28 cellular contexts compared by ENCODE assay signal in the genomic region with DNA sequence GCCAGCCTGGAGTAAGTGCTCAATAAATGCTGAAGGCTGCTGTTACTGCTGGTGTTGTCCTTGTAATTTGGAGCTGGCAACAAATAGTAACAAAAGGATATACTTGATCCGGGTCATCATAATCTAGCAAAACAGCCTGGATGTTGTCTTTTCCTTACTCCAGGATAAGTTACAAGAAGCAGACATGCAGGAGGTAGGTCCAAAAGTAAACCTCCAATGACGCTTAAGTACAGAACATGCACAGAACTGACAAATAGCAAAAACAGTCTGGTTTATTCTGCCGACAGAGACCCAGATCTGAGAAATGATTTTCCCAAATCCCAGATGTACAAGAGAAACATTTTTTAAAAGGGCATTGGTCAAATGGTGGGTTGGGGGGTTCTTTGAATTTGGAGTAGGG.
"Had no signal": no experiment of that assay in that cellular context is flagged by ENCODE, and none has a peak within 500 bp of the region (broad histone marks: within the 10 kb centered on the region; RNA-seq: fewer than 3 reads in every experiment).

No MANE protein-coding gene starts in this region.

- H3K36me3 Mint-ChIP-seq: activated CD8-positive, alpha-beta memory T cell treated with anti-CD3 and anti-CD28 coated beads, Interleukin-2, amount 10 ng/mL, durations not matched to agents 7 days and 5 days; activated naive CD8-positive, alpha-beta T cell treated with anti-CD3 and anti-CD28 coated beads for 36 hours; brain; naive thymus-derived CD4-positive, alpha-beta T cell; T-cell had no signal

- H3K27me3 ChIP-seq: adrenal gland, ascending aorta, left lung, pancreas, spleen, transverse colon had no signal

- H3K36me3 ChIP-seq: adrenal gland, ascending aorta, left lung, lower lobe of right lung, pancreas, prostate gland, spleen, transverse colon had no signal

- FAIRE-seq: endothelial cell of umbilical vein, frontal cortex, pancreas, urothelium cell line had no signal

- H3K27me3 Mint-ChIP-seq: activated CD4-positive, alpha-beta T cell treated with anti-CD3 and anti-CD28 coated beads for 36 hours had no signal

- H3K4me3 Mint-ChIP-seq: activated CD4-positive, alpha-beta T cell treated with anti-CD3 and anti-CD28 coated beads for 36 hours; activated CD8-positive, alpha-beta memory T cell treated with anti-CD3 and anti-CD28 coated beads, Interleukin-2, amount 10 ng/mL, durations not matched to agents 7 days and 5 days; activated CD8-positive, alpha-beta T cell treated with anti-CD3 and anti-CD28 coated beads, Interleukin-2, amount 10 ng/mL, durations not matched to agents 7 days and 5 days; activated naive CD4-positive, alpha-beta T cell treated with anti-CD3 and anti-CD28 coated beads for 36 hours; activated naive CD8-positive, alpha-beta T cell treated with anti-CD3 and anti-CD28 coated beads for 36 hours; activated T-helper 1 cell treated with anti-CD3 and anti-CD28 coated beads, Interleukin-12 subunit alpha, Interleukin-12 subunit beta, Interleukin-2, Interleukin-4 antibody, amounts not matched to agents 30 ng/mL and 10 ng/mL and 1 ng/mL, durations not matched to agents 14 hours and 24 hours and 36 hours; brain; naive thymus-derived CD4-positive, alpha-beta T cell; T-cell; T-helper 2 cell treated with Interferon-gamma antibody and Interleukin-4, amounts not matched to agents 5 μg/mL and 100 μg/mL, for 36 hours had no signal

- H3K27ac Mint-ChIP-seq: activated CD4-positive, alpha-beta T cell treated with anti-CD3 and anti-CD28 coated beads for 36 hours; activated CD8-positive, alpha-beta memory T cell treated with anti-CD3 and anti-CD28 coated beads, Interleukin-2, amount 10 ng/mL, durations not matched to agents 7 days and 5 days; activated CD8-positive, alpha-beta T cell treated with anti-CD3 and anti-CD28 coated beads, Interleukin-2, amount 10 ng/mL, durations not matched to agents 7 days and 5 days; activated naive CD4-positive, alpha-beta T cell treated with anti-CD3 and anti-CD28 coated beads for 36 hours; activated naive CD8-positive, alpha-beta T cell treated with anti-CD3 and anti-CD28 coated beads for 36 hours; activated T-helper 1 cell treated with anti-CD3 and anti-CD28 coated beads, Interleukin-12 subunit alpha, Interleukin-12 subunit beta, Interleukin-2, Interleukin-4 antibody, amounts not matched to agents 30 ng/mL and 10 ng/mL and 1 ng/mL, durations not matched to agents 14 hours and 24 hours and 36 hours; naive thymus-derived CD4-positive, alpha-beta T cell; T-cell; T-helper 2 cell treated with Interferon-gamma antibody and Interleukin-4, amounts not matched to agents 5 μg/mL and 100 μg/mL, for 36 hours had no signal

- H3K9me3 Mint-ChIP-seq: activated naive CD4-positive, alpha-beta T cell treated with anti-CD3 and anti-CD28 coated beads for 36 hours; activated naive CD8-positive, alpha-beta T cell treated with anti-CD3 and anti-CD28 coated beads for 36 hours; activated T-helper 1 cell treated with anti-CD3 and anti-CD28 coated beads, Interleukin-12 subunit alpha, Interleukin-12 subunit beta, Interleukin-2, Interleukin-4 antibody, amounts not matched to agents 30 ng/mL and 10 ng/mL and 1 ng/mL, durations not matched to agents 14 hours and 24 hours and 36 hours; brain; naive thymus-derived CD4-positive, alpha-beta T cell; T-cell; T-helper 2 cell treated with Interferon-gamma antibody and Interleukin-4, amounts not matched to agents 5 μg/mL and 100 μg/mL, for 36 hours had no signal

- H3K27ac ChIP-seq: adrenal gland, ascending aorta, left lung, lower lobe of right lung, pancreas, prostate gland, spleen, testis had no signal

- DNase-seq: activated CD4-positive, alpha-beta T cell treated with anti-CD3 and anti-CD28 coated beads for 36 hours; activated CD4-positive, CD25-positive, alpha-beta regulatory T cell; activated CD8-positive, alpha-beta memory T cell treated with anti-CD3 and anti-CD28 coated beads, Interleukin-2, amount 10 ng/mL, durations not matched to agents 7 days and 5 days; activated CD8-positive, alpha-beta T cell treated with anti-CD3 and anti-CD28 coated beads, Interleukin-2, amount 10 ng/mL, durations not matched to agents 7 days and 5 days; activated effector memory CD4-positive, alpha-beta T cell treated with anti-CD3 and anti-CD28 coated beads, Interleukin-2, amount 50 U/mL, for 16 hours; activated naive CD4-positive, alpha-beta T cell treated with anti-CD3 and anti-CD28 coated beads for 36 hours; activated naive CD8-positive, alpha-beta T cell treated with anti-CD3 and anti-CD28 coated beads for 36 hours; activated T-cell treated with anti-CD3 and anti-CD28 coated beads for 4 hours; adrenal gland; kidney glomerular epithelial cell; left lung; lower lobe of right lung; naive thymus-derived CD4-positive, alpha-beta T cell; pancreas; spleen; stimulated activated naive CD4-positive, alpha-beta T cell; T-cell; testis; transverse colon had no signal

- ATAC-seq: activated CD4-positive, alpha-beta T cell treated with anti-CD3 and anti-CD28 coated beads for 36 hours; activated CD8-positive, alpha-beta memory T cell treated with anti-CD3 and anti-CD28 coated beads, Interleukin-2, amount 10 ng/mL, durations not matched to agents 7 days and 5 days; activated CD8-positive, alpha-beta T cell treated with anti-CD3 and anti-CD28 coated beads, Interleukin-2, amount 10 ng/mL, durations not matched to agents 7 days and 5 days; esophagus mucosa; left lung; lower lobe of right lung; naive thymus-derived CD4-positive, alpha-beta T cell; pancreas; T-cell had no signal

- H3K4me1 ChIP-seq: adrenal gland, left lung, lower lobe of right lung, prostate gland, spleen, testis had no signal

- H3K4me3 ChIP-seq: adrenal gland, ascending aorta, left lung, lower lobe of right lung, pancreas, prostate gland, spleen, testis, transverse colon had no signal

- H3K9me3 ChIP-seq: adrenal gland, ascending aorta, left lung, lower lobe of right lung, pancreas, prostate gland, spleen, testis, transverse colon had no signal

- H3K4me1 Mint-ChIP-seq: activated CD4-positive, alpha-beta T cell treated with anti-CD3 and anti-CD28 coated beads for 36 hours; activated CD8-positive, alpha-beta memory T cell treated with anti-CD3 and anti-CD28 coated beads, Interleukin-2, amount 10 ng/mL, durations not matched to agents 7 days and 5 days; activated naive CD8-positive, alpha-beta T cell treated with anti-CD3 and anti-CD28 coated beads for 36 hours; naive thymus-derived CD4-positive, alpha-beta T cell; T-cell had no signal
